In the genomic region with DNA sequence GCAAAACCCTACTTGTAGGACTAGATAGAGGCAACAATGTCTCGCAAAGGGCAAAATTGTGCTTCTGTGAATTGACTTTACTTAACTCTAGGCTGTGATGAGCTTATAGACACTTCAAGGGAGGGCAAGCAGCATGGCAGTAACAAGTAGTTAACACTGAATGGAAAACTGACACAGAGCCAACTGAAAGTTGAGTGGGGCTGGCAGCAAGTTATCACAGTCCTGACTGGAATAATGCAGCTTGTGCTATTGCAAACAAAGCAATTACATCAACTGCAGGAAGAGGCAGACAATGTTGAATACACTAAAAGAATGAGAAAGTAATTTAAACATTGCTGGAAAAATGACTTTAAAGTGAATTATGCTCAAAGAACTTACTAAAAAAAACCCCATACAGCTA, we compare ENCODE assay signal across 14 cellular contexts.
DNase-seq lines count a peak whose midpoint lies in the region; ATAC-seq and TF ChIP-seq lines count a peak whose summit lies in the region.
"Had no signal": no experiment of that assay in that cellular context is flagged by ENCODE, and none has a peak within 500 bp of the region (broad histone marks: within the 10 kb centered on the region; RNA-seq: fewer than 3 reads in every experiment).

No MANE protein-coding gene starts in this region.

- no peak overlapping the region for H3K4me3 ChIP-seq in cardiac muscle cell
- H3K4me3 ChIP-seq in osteoblast (ENCODE audit: insufficient read depth, low read length): no peak overlapping the region
- H3K4me3 ChIP-seq: GM23338, testis had no signal

- no peaks in the 10 kb centered on the region for H3K9me3 Mint-ChIP-seq in activated naive CD4-positive, alpha-beta T cell treated with anti-CD3 and anti-CD28 coated beads, Interleukin-2, amount 50 U/mL, for 24 hours
- no peaks in the 10 kb centered on the region for H3K9me3 Mint-ChIP-seq in activated T-helper 2 cell treated with anti-CD3 and anti-CD28 coated beads, Interferon-gamma antibody, Interleukin-2, Interleukin-4, amounts not matched to agents 10 μg/mL and 5 μg/mL and 100 μg/mL, durations not matched to agents 14 hours and 24 hours and 36 hours
- no peaks in the 10 kb centered on the region for H3K9me3 Mint-ChIP-seq in nephron progenitor cell
- H3K9me3 Mint-ChIP-seq: GM23338, mesothelial cell of epicardium had no signal

- H3K9me3 ChIP-seq in cardiac muscle cell (ENCODE audit: low read depth) (no peaks in the 10 kb centered on the region), osteoblast (ENCODE audit: low read depth, low read length) (no peaks in the 10 kb centered on the region)
- H3K9me3 ChIP-seq: SK-N-SH, testis had no signal

- H3K27me3 ChIP-seq in cardiac muscle cell (no peaks in the 10 kb centered on the region), osteoblast (ENCODE audit: insufficient read depth, low read length) (no peaks in the 10 kb centered on the region)
- H3K27me3 ChIP-seq: testis had no signal

- intact Hi-C loops in activated T-helper 2 cell treated with anti-CD3 and anti-CD28 coated beads, Interferon-gamma antibody, Interleukin-2, Interleukin-4, amounts not matched to agents 10 μg/mL and 5 μg/mL and 100 μg/mL, durations not matched to agents 14 hours and 24 hours and 36 hours (cut with micrococcal nuclease): no loop called here

- no peaks in the 10 kb centered on the region for H3K27me3 Mint-ChIP-seq in activated naive CD4-positive, alpha-beta T cell treated with anti-CD3 and anti-CD28 coated beads, Interleukin-2, amount 50 U/mL, for 24 hours
- H3K27me3 Mint-ChIP-seq in activated T-helper 2 cell treated with anti-CD3 and anti-CD28 coated beads, Interferon-gamma antibody, Interleukin-2, Interleukin-4, amounts not matched to agents 10 μg/mL and 5 μg/mL and 100 μg/mL, durations not matched to agents 14 hours and 24 hours and 36 hours (ENCODE audit: low read depth): no peaks in the 10 kb centered on the region
- no peaks in the 10 kb centered on the region for H3K27me3 Mint-ChIP-seq in nephron progenitor cell (ENCODE audit: low read depth, poor library complexity)

- H3K27ac Mint-ChIP-seq in activated naive CD4-positive, alpha-beta T cell treated with anti-CD3 and anti-CD28 coated beads, Interleukin-2, amount 50 U/mL, for 24 hours: peak overlapping the region; percentile 91
- peak overlapping the region; percentile 55 for H3K27ac Mint-ChIP-seq in activated T-helper 2 cell treated with anti-CD3 and anti-CD28 coated beads, Interferon-gamma antibody, Interleukin-2, Interleukin-4, amounts not matched to agents 10 μg/mL and 5 μg/mL and 100 μg/mL, durations not matched to agents 14 hours and 24 hours and 36 hours
- no peak overlapping the region for H3K27ac Mint-ChIP-seq in nephron progenitor cell
- H3K27ac Mint-ChIP-seq: GM23338, mesothelial cell of epicardium had no signal

- H3K36me3 Mint-ChIP-seq in activated naive CD4-positive, alpha-beta T cell treated with anti-CD3 and anti-CD28 coated beads, Interleukin-2, amount 50 U/mL, for 24 hours: peaks cover 15% of the 10 kb centered on the region
- H3K36me3 Mint-ChIP-seq in activated T-helper 2 cell treated with anti-CD3 and anti-CD28 coated beads, Interferon-gamma antibody, Interleukin-2, Interleukin-4, amounts not matched to agents 10 μg/mL and 5 μg/mL and 100 μg/mL, durations not matched to agents 14 hours and 24 hours and 36 hours (ENCODE audit: low read depth): peaks cover 60% of the 10 kb centered on the region
- peaks cover 76% of the 10 kb centered on the region for H3K36me3 Mint-ChIP-seq in nephron progenitor cell (ENCODE audit: low read depth)

- peaks cover 52% of the 10 kb centered on the region for H3K36me3 ChIP-seq in cardiac muscle cell
- peaks cover 25% of the 10 kb centered on the region for H3K36me3 ChIP-seq in osteoblast (ENCODE audit: insufficient read depth, low read length)

- no peak overlapping the region for H2AFZ ChIP-seq in osteoblast (ENCODE audit: low read length)
- H2AFZ ChIP-seq: GM23338 had no signal

- peak overlapping the region; percentile 55 for H3K27ac ChIP-seq in cardiac muscle cell
- no peak overlapping the region for H3K27ac ChIP-seq in osteoblast (ENCODE audit: low read depth, low read length)
- H3K27ac ChIP-seq: testis had no signal

- H3K4me2 ChIP-seq in osteoblast (ENCODE audit: insufficient read depth, low read length): no peak overlapping the region
- H3K4me2 ChIP-seq: GM23338, SK-N-SH had no signal

- H3K4me1 ChIP-seq in cardiac muscle cell (ENCODE audit: low read depth): no peaks in the 10 kb centered on the region
- no peaks in the 10 kb centered on the region for H3K4me1 ChIP-seq in osteoblast (ENCODE audit: insufficient read depth, low read length)
- H3K4me1 ChIP-seq: testis had no signal

- no peaks in the 10 kb centered on the region for H3K79me2 ChIP-seq in osteoblast (ENCODE audit: insufficient read depth, low read length)

- TF ChIP-seq CTCF in cardiac muscle cell (IDR thresholded peaks at IDR 0.05; ENCODE audit: low read depth, low read length): no peak
- TF ChIP-seq CTCF in osteoblast (IDR thresholded peaks at IDR 0.05; ENCODE audit: extremely low read depth, low read depth, low read length): no peak
- no peak for TF ChIP-seq CTCF in nephron progenitor cell (IDR thresholded peaks at IDR 0.05)

- no peaks in the 10 kb centered on the region for H4K20me1 ChIP-seq in osteoblast (ENCODE audit: insufficient read depth, low read length)

- no peaks in the 10 kb centered on the region for H3K4me1 Mint-ChIP-seq in activated naive CD4-positive, alpha-beta T cell treated with anti-CD3 and anti-CD28 coated beads, Interleukin-2, amount 50 U/mL, for 24 hours
- peaks cover 9% of the 10 kb centered on the region for H3K4me1 Mint-ChIP-seq in activated T-helper 2 cell treated with anti-CD3 and anti-CD28 coated beads, Interferon-gamma antibody, Interleukin-2, Interleukin-4, amounts not matched to agents 10 μg/mL and 5 μg/mL and 100 μg/mL, durations not matched to agents 14 hours and 24 hours and 36 hours (ENCODE audit: low read depth)
- no peaks in the 10 kb centered on the region for H3K4me1 Mint-ChIP-seq in nephron progenitor cell
- H3K4me1 Mint-ChIP-seq: GM23338, mesothelial cell of epicardium had no signal

- ATAC-seq in GM21723 (IDR thresholded peaks at IDR 0.05; ENCODE audit: unreplicated experiment) (no peak), GM19328 (IDR thresholded peaks at IDR 0.05; ENCODE audit: unreplicated experiment) (no peak)
- ATAC-seq: GM23338 had no signal

- H3K4me3 Mint-ChIP-seq in activated naive CD4-positive, alpha-beta T cell treated with anti-CD3 and anti-CD28 coated beads, Interleukin-2, amount 50 U/mL, for 24 hours: no peak overlapping the region
- H3K4me3 Mint-ChIP-seq in activated T-helper 2 cell treated with anti-CD3 and anti-CD28 coated beads, Interferon-gamma antibody, Interleukin-2, Interleukin-4, amounts not matched to agents 10 μg/mL and 5 μg/mL and 100 μg/mL, durations not matched to agents 14 hours and 24 hours and 36 hours (ENCODE audit: low read depth): no peak overlapping the region
- H3K4me3 Mint-ChIP-seq in nephron progenitor cell: no peak overlapping the region
- H3K4me3 Mint-ChIP-seq: GM23338, mesothelial cell of epicardium had no signal

- DNase-seq in activated naive CD4-positive, alpha-beta T cell treated with anti-CD3 and anti-CD28 coated beads, Interleukin-2, amount 50 U/mL, for 16 hours: no peak
- DNase-seq in activated T-helper 2 cell treated with anti-CD3 and anti-CD28 coated beads, Interferon-gamma antibody, Interleukin-2, Interleukin-4, amounts not matched to agents 10 μg/mL and 5 μg/mL and 100 μg/mL, durations not matched to agents 14 hours and 24 hours and 36 hours (ENCODE audit: low spot score): no peak
- DNase-seq in cardiac muscle cell (ENCODE audit: low read depth in 1 of 2, low spot score in 1 of 2) (peak in 1 of 2 donors; percentile 57), osteoblast (ENCODE audit: insufficient read length, low spot score, missing footprints) (peak; percentile 11), nephron progenitor cell (no peak)
- DNase-seq: NCI-H1048, NCI-H446, SK-N-SH, testis had no signal
